Comparison of ENCODE assay signal across 10 cellular contexts in genomic region chr21:32391755-32392154, GRCh38. TPM values are rescaled to one million over a fixed set of nuclear protein-coding genes. Genes with fewer than 3 reads are reported as not detected.
DNase-seq lines count a peak whose midpoint lies in the region; ATAC-seq, FAIRE-seq and TF ChIP-seq lines count a peak whose summit lies in the region.
"Had no signal": no experiment of that assay in that cellular context is flagged by ENCODE, and none has a peak within 500 bp of the region (broad histone marks: within the 10 kb centered on the region; RNA-seq: fewer than 3 reads in every experiment).

No MANE protein-coding gene starts in this region.

- H3K36me3 Mint-ChIP-seq in activated T-cell treated with anti-CD3 and anti-CD28 coated beads, Interleukin-2, amount 50 U/mL, for 24 hours (ENCODE audit: low read depth): peaks cover 63% of the 10 kb centered on the region
- H3K36me3 Mint-ChIP-seq in activated naive CD8-positive, alpha-beta T cell treated with anti-CD3 and anti-CD28 coated beads for 36 hours: peaks cover 31% of the 10 kb centered on the region

- no peak for DNase-seq in activated T-cell treated with anti-CD3 and anti-CD28 coated beads, Interleukin-2, amount 50 U/mL, for 24 hours
- no peak for DNase-seq in activated T-cell treated with anti-CD3 and anti-CD28 coated beads for 4 hours
- no peak for DNase-seq in activated naive CD8-positive, alpha-beta T cell treated with anti-CD3 and anti-CD28 coated beads for 36 hours
- no peak for DNase-seq in kidney
- DNase-seq in NCI-H526 (lab: John Stamatoyannopoulos, UW): no peak
- DNase-seq in GM20000 (ENCODE audit: low spot score): no peak
- DNase-seq: cerebellar nuclear complex; stimulated activated CD4-positive, alpha-beta T cell treated with anti-CD3 and anti-CD28 coated beads, Interleukin-1b, Interleukin-23, amount 100 ng/mL, for 48 hours had no signal

- H3K9me3 ChIP-seq in kidney (ENCODE audit: control insufficient read depth in 1 of 2, low read length in 2 of 2) (no peaks in the 10 kb centered on the region), stomach smooth muscle (ENCODE audit: control insufficient read depth in 2 of 2, low read length in 2 of 2) (no peaks in the 10 kb centered on the region)

- no peaks in the 10 kb centered on the region for H3K27me3 ChIP-seq in stomach smooth muscle (ENCODE audit: control insufficient read depth in 1 of 2, insufficient read depth in 2 of 2, low read length in 2 of 2)

- TF ChIP-seq CTCF in kidney (IDR thresholded peaks at IDR 0.05; ENCODE audit: borderline replicate concordance, extremely low read depth, insufficient read depth): no peak
- TF ChIP-seq CTCF in GM20000 (IDR thresholded peaks at IDR 0.05; ENCODE audit: extremely low read depth, missing control alignments): no peak

- peaks cover 68% of the 10 kb centered on the region for H3K4me1 Mint-ChIP-seq in activated T-cell treated with anti-CD3 and anti-CD28 coated beads, Interleukin-2, amount 50 U/mL, for 24 hours (ENCODE audit: low read depth)
- H3K4me1 Mint-ChIP-seq in activated naive CD8-positive, alpha-beta T cell treated with anti-CD3 and anti-CD28 coated beads for 36 hours: peaks cover 42% of the 10 kb centered on the region

- no peak for FAIRE-seq in kidney (lab: Jason Lieb, UNC)

- H3K4me3 ChIP-seq in kidney (ENCODE audit: low read length in 2 of 2) (peak overlapping the region; percentile 85 to 95), stomach smooth muscle (ENCODE audit: low read length in 2 of 2) (peak overlapping the region; percentile 81 to 89)

- peak overlapping the region; percentile 68 for H3K27ac Mint-ChIP-seq in activated T-cell treated with anti-CD3 and anti-CD28 coated beads, Interleukin-2, amount 50 U/mL, for 24 hours
- H3K27ac Mint-ChIP-seq in activated naive CD8-positive, alpha-beta T cell treated with anti-CD3 and anti-CD28 coated beads for 36 hours: peak overlapping the region; percentile 87

- intact Hi-C loops in kidney (cut with DNase I): no loop called here

- ATAC-seq in GM18868 (IDR thresholded peaks at IDR 0.05; ENCODE audit: unreplicated experiment): no peak

- H3K27ac ChIP-seq in kidney (ENCODE audit: low read depth in 2 of 2, low read length in 2 of 2) (no peak overlapping the region), stomach smooth muscle (ENCODE audit: low read length) (no peak overlapping the region)

- peak overlapping the region; percentile 92 for H3K4me3 Mint-ChIP-seq in activated T-cell treated with anti-CD3 and anti-CD28 coated beads, Interleukin-2, amount 50 U/mL, for 24 hours
- peak overlapping the region; percentile 91 for H3K4me3 Mint-ChIP-seq in activated naive CD8-positive, alpha-beta T cell treated with anti-CD3 and anti-CD28 coated beads for 36 hours

- H3K4me1 ChIP-seq in kidney (ENCODE audit: control insufficient read depth in 1 of 2, insufficient read depth in 1 of 2, low read depth in 1 of 2, low read length in 2 of 2) (peaks cover 6 to 8% of the 10 kb centered on the region in 2 donors), stomach smooth muscle (ENCODE audit: control insufficient read depth, insufficient read depth, low read length) (peaks cover 17% of the 10 kb centered on the region)

- no peaks in the 10 kb centered on the region for H3K9me3 Mint-ChIP-seq in activated T-cell treated with anti-CD3 and anti-CD28 coated beads, Interleukin-2, amount 50 U/mL, for 24 hours
- no peaks in the 10 kb centered on the region for H3K9me3 Mint-ChIP-seq in activated naive CD8-positive, alpha-beta T cell treated with anti-CD3 and anti-CD28 coated beads for 36 hours

- no peaks in the 10 kb centered on the region for H3K36me3 ChIP-seq in kidney (ENCODE audit: control insufficient read depth in 1 of 2, insufficient read depth in 2 of 2, low read length in 2 of 2)
- peaks cover 5 to 7% of the 10 kb centered on the region in 2 donors for H3K36me3 ChIP-seq in stomach smooth muscle (ENCODE audit: control insufficient read depth in 2 of 2, insufficient read depth in 2 of 2, low read length in 2 of 2)

- peaks cover 7% of the 10 kb centered on the region for H3K27me3 Mint-ChIP-seq in activated T-cell treated with anti-CD3 and anti-CD28 coated beads, Interleukin-2, amount 50 U/mL, for 24 hours
- peaks cover 11% of the 10 kb centered on the region for H3K27me3 Mint-ChIP-seq in activated naive CD8-positive, alpha-beta T cell treated with anti-CD3 and anti-CD28 coated beads for 36 hours

- H3K9ac ChIP-seq in kidney (ENCODE audit: low read length in 2 of 2): no peak overlapping the region
- peak overlapping the region in 1 of 2 donors; percentile 60 for H3K9ac ChIP-seq in stomach smooth muscle (ENCODE audit: low read length in 2 of 2)

RNA-seq across cellular contexts. Expression of gene URB1, which starts 1.1 kb away (rescaled TPM):
- total RNA-seq in activated naive CD8-positive, alpha-beta T cell treated with anti-CD3 and anti-CD28 coated beads for 36 hours: 10 to 100 TPM; 35.6 to 38.4 TPM
- 15.0 TPM for total RNA-seq in kidney
- polyA plus RNA-seq in kidney (ENCODE audit: insufficient read depth, low read depth, low replicate concordance): 1.7 TPM

RNA-seq across cellular contexts. Expression of gene EVA1C, which starts 20.8 kb away (rescaled TPM):
- 10 to 100 TPM; 10.9 to 12.5 TPM for total RNA-seq in activated naive CD8-positive, alpha-beta T cell treated with anti-CD3 and anti-CD28 coated beads for 36 hours
- total RNA-seq in kidney: 63.4 TPM
- polyA plus RNA-seq in kidney (ENCODE audit: insufficient read depth, low read depth, low replicate concordance): 13.8 TPM
